Comparison of ENCODE assay signal across 1 cellular context in genomic region chr11:78377625-78378418, GRCh38.
TF ChIP-seq lines count a peak whose summit lies in the region.

No MANE protein-coding gene starts in this region.

TF ChIP-seq in K562, 482 proteins besides CTCF, POLR2A, EP300 and RAD21 (continued from another document and continues in another):
- TF ChIP-seq MGA (IDR thresholded peaks at IDR 0.05) = no peak; the same call in none of the 2 replicates
- 0 out of 4 replicates have a peak, but pooled peaks of 1 of the 2 experiments have one; percentile 12 for TF ChIP-seq ZNF318 (IDR thresholded peaks at IDR 0.05; ENCODE audit: borderline replicate concordance in 1 of 2, low read depth in 1 of 2)
- TF ChIP-seq PHF8 (IDR thresholded peaks at IDR 0.05; ENCODE audit: borderline replicate concordance, low read length) = no peak
- no peak for TF ChIP-seq COPS2 (conservative IDR thresholded peaks at IDR 0.05)
- TF ChIP-seq TBL1XR1 (IDR thresholded peaks at IDR 0.05; ENCODE audit: low read length in 2 of 2) = peak in 1 of 2 experiments; percentile 44; a peak in 1 of 4 replicates
- no peak for TF ChIP-seq NR4A1 (CRISPR knock-in tag; IDR thresholded peaks at IDR 0.05)
- no peak for TF ChIP-seq NR4A1 (tag; IDR thresholded peaks at IDR 0.05)
- no peak for TF ChIP-seq SRF (CRISPR knock-in tag; IDR thresholded peaks at IDR 0.05)
- TF ChIP-seq PCBP1 (IDR thresholded peaks at IDR 0.05; ENCODE audit: low read depth, low read length, poor library complexity, severe bottlenecking) = no peak
- TF ChIP-seq NFRKB (IDR thresholded peaks at IDR 0.05; ENCODE audit: low read depth) = no peak
- TF ChIP-seq ZNF274 (IDR thresholded peaks at IDR 0.05; ENCODE audit: borderline replicate concordance, low read depth, low read length) = no peak
- TF ChIP-seq POLR2B (IDR thresholded peaks at IDR 0.05; ENCODE audit: low read depth, partially characterized antibody) = no peak
- peak; percentile 33; the same call in 1 of the 2 replicates for TF ChIP-seq ETV1 (tag; conservative IDR thresholded peaks at IDR 0.05; ENCODE audit: low read depth)
- TF ChIP-seq POU5F1 (IDR thresholded peaks at IDR 0.05; ENCODE audit: borderline replicate concordance, low read depth, low read length, partially characterized antibody) = no peak
- no peak for TF ChIP-seq PRMT5 (CRISPR knock-in tag; IDR thresholded peaks at IDR 0.05)
- no peak for TF ChIP-seq DACH1 (IDR thresholded peaks at IDR 0.05; ENCODE audit: partially characterized antibody)
- peak; percentile 73; the same call in 1 of the 2 replicates for TF ChIP-seq CTBP1 (IDR thresholded peaks at IDR 0.05; ENCODE audit: borderline replicate concordance)
- no peak for TF ChIP-seq NUFIP1 (IDR thresholded peaks at IDR 0.05; ENCODE audit: partially characterized antibody)
- no peak for TF ChIP-seq RFX5 (IDR thresholded peaks at IDR 0.05; ENCODE audit: low read depth, low read length)
- TF ChIP-seq ZSCAN32 (CRISPR knock-in tag; IDR thresholded peaks at IDR 0.05) = no peak
- 0 out of 2 replicates have a peak, but pooled peaks have one; percentile 15 for TF ChIP-seq MTA3 (IDR thresholded peaks at IDR 0.05; ENCODE audit: borderline replicate concordance)
- peak; percentile 57 for TF ChIP-seq TEAD4 (IDR thresholded peaks at IDR 0.05; ENCODE audit: low read length)
- no peak for TF ChIP-seq TEAD4 (CRISPR knock-in tag; IDR thresholded peaks at IDR 0.05; ENCODE audit: borderline replicate concordance)
- TF ChIP-seq BHLHE40 (IDR thresholded peaks at IDR 0.05; ENCODE audit: low read length) = peak; percentile 57
- TF ChIP-seq PHTF2 (CRISPR knock-in tag; IDR thresholded peaks at IDR 0.05) = no peak
- no peak for TF ChIP-seq SREBF1 (IDR thresholded peaks at IDR 0.05; ENCODE audit: borderline replicate concordance, low read depth, low read length)
- TF ChIP-seq ARID1B (IDR thresholded peaks at IDR 0.05) = peak; percentile 85
- TF ChIP-seq ZBTB11 (CRISPR knock-in tag; IDR thresholded peaks at IDR 0.05) = no peak
- 0 out of 2 replicates have a peak, but pooled peaks have one; percentile 33 for TF ChIP-seq PBX2 (CRISPR knock-in tag; IDR thresholded peaks at IDR 0.05; ENCODE audit: low read depth)
- peak; percentile 66 for TF ChIP-seq PBX2 (tag; conservative IDR thresholded peaks at IDR 0.05; ENCODE audit: low read depth)
